In the genomic region with DNA sequence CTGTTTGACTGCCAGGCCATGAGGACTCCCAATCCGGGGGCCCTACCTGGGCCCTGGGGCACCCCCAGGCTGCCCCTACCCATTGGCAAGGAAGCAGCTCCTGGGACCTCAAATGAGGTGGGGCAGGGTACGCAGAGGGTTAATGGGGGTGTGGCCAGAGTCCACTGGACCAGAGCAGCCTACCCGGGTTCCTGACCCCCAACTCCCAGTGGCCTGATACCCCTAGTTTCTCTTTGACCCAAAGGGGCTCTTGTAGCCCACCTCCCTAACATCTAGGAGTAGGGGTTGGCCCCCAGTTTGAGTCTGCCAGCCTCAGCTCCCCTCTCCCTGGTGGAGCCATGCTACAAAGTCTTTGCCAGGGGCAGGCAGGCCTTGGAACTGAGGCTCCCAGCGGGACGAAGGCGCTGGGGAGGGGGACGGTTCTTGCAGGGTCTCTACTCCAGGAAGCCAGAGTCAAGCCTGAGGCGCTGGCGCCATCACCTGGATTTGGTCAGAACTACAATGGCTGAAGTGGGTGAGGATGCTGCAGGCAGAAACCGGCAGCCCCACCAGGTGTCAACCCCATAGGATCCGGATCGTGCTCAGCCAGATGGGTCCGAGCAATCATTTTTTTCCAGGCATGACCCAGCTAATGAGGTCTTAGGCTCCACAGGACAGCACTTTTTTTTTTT, we compare ENCODE assay signal across 9 cellular contexts. TPM values are rescaled to one million over a fixed set of nuclear protein-coding genes. Genes with fewer than 3 reads are reported as not detected.
A peak's percentile ranks its signal among the peaks of the same experiment; 100 is the strongest.
DNase-seq lines count a peak whose midpoint lies in the region; ATAC-seq, FAIRE-seq and TF ChIP-seq lines count a peak whose summit lies in the region.
"Had no signal": no experiment of that assay in that cellular context is flagged by ENCODE, and none has a peak within 500 bp of the region (broad histone marks: within the 10 kb centered on the region; RNA-seq: fewer than 3 reads in every experiment).

No MANE protein-coding gene starts in this region.

- no peaks in the 10 kb centered on the region for H3K36me3 ChIP-seq in DND-41 (ENCODE audit: insufficient read depth, low read length)
- no peaks in the 10 kb centered on the region for H3K36me3 ChIP-seq in breast epithelium
- H3K36me3 ChIP-seq: thoracic aorta had no signal

- peak; percentile 64 for TF ChIP-seq CTCF in DND-41 (IDR thresholded peaks at IDR 0.05; ENCODE audit: borderline replicate concordance, extremely low read depth, low read length, poor library complexity, severe bottlenecking)
- TF ChIP-seq CTCF in breast epithelium (IDR thresholded peaks at IDR 0.05), result peak in 2 of 3 donors; percentile 20 to 49

- H3K4me2 ChIP-seq in DND-41 (ENCODE audit: insufficient read depth, low read length), result no peak overlapping the region

- no peak overlapping the region for H3K9ac ChIP-seq in DND-41 (ENCODE audit: low read depth, low read length)

- no peak overlapping the region for H3K4me3 ChIP-seq in DND-41 (ENCODE audit: low read depth in 1 of 2, low read length in 2 of 2)
- no peak overlapping the region for H3K4me3 ChIP-seq in breast epithelium
- H3K4me3 ChIP-seq: thoracic aorta had no signal

- H3K79me2 ChIP-seq in DND-41 (ENCODE audit: insufficient read depth, low read length), result no peaks in the 10 kb centered on the region

- peaks cover 3% of the 10 kb centered on the region for H3K27me3 ChIP-seq in DND-41 (ENCODE audit: insufficient read depth, low read length, poor library complexity)
- no peaks in the 10 kb centered on the region for H3K27me3 ChIP-seq in breast epithelium

- FAIRE-seq in GM19239 (lab: Jason Lieb, UNC), result no peak

- no peak overlapping the region for H3K27ac ChIP-seq in DND-41 (ENCODE audit: low read length)
- H3K27ac ChIP-seq in breast epithelium, result no peak overlapping the region
- H3K27ac ChIP-seq: thoracic aorta had no signal

- H3K4me1 ChIP-seq in DND-41 (ENCODE audit: insufficient read depth, low read length) (no peaks in the 10 kb centered on the region), breast epithelium (no peaks in the 10 kb centered on the region)

- TF ChIP-seq POLR2A in breast epithelium (IDR thresholded peaks at IDR 0.05), result no peak

- H2AFZ ChIP-seq in DND-41 (ENCODE audit: low read depth, low read length), result no peak overlapping the region

- ATAC-seq in DND-41 (ENCODE audit: insufficient read depth, low read depth), result peak; percentile 67
- ATAC-seq in left lobe of liver, result peak; percentile 60
- no peak for ATAC-seq in HG03521 (IDR thresholded peaks at IDR 0.05; ENCODE audit: unreplicated experiment)

- intact Hi-C loops in breast epithelium (cut with DNase I; ENCODE audit: low total_unique reads), result no loop called here

- DNase-seq in DND-41 (peak; percentile 64), MV-4-11 (lab: John Stamatoyannopoulos, UW) (peak; percentile 4), T-helper 9 cell (peak; percentile 37), breast epithelium (ENCODE audit: low spot score in 2 of 2) (peak in 1 of 2 donors; percentile 34), left lobe of liver (ENCODE audit: low spot score) (no peak), GM19239 (ENCODE audit: insufficient read length, low spot score) (no peak)
- peak; percentile 34 to 46 for DNase-seq in stimulated activated CD8-positive, alpha-beta memory T cell treated with anti-CD3 and anti-CD28 coated beads, Interleukin-2, amount 100 ng/mL, for 48 hours (ENCODE audit: low read depth in 2 of 2)

- H3K9me3 ChIP-seq in DND-41 (ENCODE audit: insufficient read depth, low read length, severe bottlenecking) (no peaks in the 10 kb centered on the region), breast epithelium (no peaks in the 10 kb centered on the region)
- H3K9me3 ChIP-seq: thoracic aorta had no signal

- H4K20me1 ChIP-seq in DND-41 (ENCODE audit: insufficient read depth, low read length), result no peaks in the 10 kb centered on the region

RNA-seq across cellular contexts. Expression of a gene that starts 8.4 kb away (rescaled TPM):
- total RNA-seq in breast epithelium, result 10 to 100 TPM; 19.8 to 47.5 (median 30.5) TPM
- 1.0 TPM for total RNA-seq in left lobe of liver

RNA-seq across cellular contexts. Expression of a gene that starts 41.1 kb away (rescaled TPM):
- total RNA-seq in breast epithelium (10 to 100 TPM; 21.3 to 24.1 (median 23.8) TPM), left lobe of liver (24.6 TPM)

RNA-seq across cellular contexts. Expression of a gene that starts 43.6 kb away (rescaled TPM):
- 10 to 100 TPM; 23.1 to 27.9 (median 25.1) TPM for total RNA-seq in breast epithelium
- 6.6 TPM for total RNA-seq in left lobe of liver

Comparison
In these comparisons a context has a peak if more than half of its experiments do, and no peak if none do; other contexts are left out.
1. DNase-seq: peak in DND-41 (single experiment), MV-4-11 (single experiment), T-helper 9 cell (single experiment) and stimulated activated CD8-positive, alpha-beta memory T cell treated with anti-CD3 and anti-CD28 coated beads, Interleukin-2, amount 100 ng/mL, for 48 hours (2 of 2); none in left lobe of liver (single experiment) and GM19239 (single experiment).
2. RNA of a gene that starts 8.4 kb away (total RNA-seq): 19.8 to 47.5 TPM in breast epithelium; 1.0 TPM in left lobe of liver (single experiment); every median in the first group is over 10 times any median in the second.